ENCODE assay signal across 27 cellular contexts in the genomic region with DNA sequence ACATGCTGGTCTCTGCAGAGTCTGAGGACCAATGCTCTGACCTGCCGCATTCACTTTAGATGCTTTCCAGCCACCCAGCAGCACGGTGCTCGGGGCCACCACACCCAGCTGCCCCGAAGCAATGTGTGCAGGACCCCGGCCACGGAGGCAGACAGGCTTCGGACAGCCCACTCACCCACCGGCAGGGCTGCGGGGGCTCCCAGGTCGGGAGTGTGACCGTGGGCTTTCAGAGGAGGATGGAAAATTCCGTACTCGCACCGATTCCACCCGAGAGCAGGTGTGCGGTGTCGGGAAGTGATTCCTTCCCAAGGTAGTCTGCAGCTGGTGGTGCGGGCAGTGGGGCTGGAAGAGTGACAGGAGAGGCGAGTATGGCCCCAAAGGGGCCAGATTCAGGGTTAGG.
A peak's percentile ranks its signal among the peaks of the same experiment; 100 is the strongest.
DNase-seq lines count a peak whose midpoint lies in the region; ATAC-seq and TF ChIP-seq lines count a peak whose summit lies in the region.
"Had no signal": no experiment of that assay in that cellular context is flagged by ENCODE, and none has a peak within 500 bp of the region (broad histone marks: within the 10 kb centered on the region; RNA-seq: fewer than 3 reads in every experiment).

No MANE protein-coding gene starts in this region.

- no peak overlapping the region for H2AK5ac ChIP-seq in H9 (ENCODE audit: insufficient read length, low read length)

- ATAC-seq in GM21367 (IDR thresholded peaks at IDR 0.05; ENCODE audit: unreplicated experiment), result no peak
- ATAC-seq: A549; activated CD4-positive, alpha-beta T cell treated with anti-CD3 and anti-CD28 coated beads for 36 hours; effector memory CD8-positive, alpha-beta T cell; naive thymus-derived CD4-positive, alpha-beta T cell had no signal

- H3K23ac ChIP-seq in H9 (ENCODE audit: insufficient read length, low read depth, low read length), result no peak overlapping the region

- H3T11ph ChIP-seq in H9 (ENCODE audit: low read length), result no peak overlapping the region

- H3K9me3 Mint-ChIP-seq in H9 (peaks cover 6 to 10% of the 10 kb centered on the region in 2 experiments; a peak in 3 of 5 replicates), chondrocyte (ENCODE audit: low read depth) (peaks cover 13% of the 10 kb centered on the region), progenitor cell of endocrine pancreas (ENCODE audit: low read depth) (peaks cover 10% of the 10 kb centered on the region)

- H2BK120ac ChIP-seq in H9 (ENCODE audit: low read depth, low read length, poor library complexity, severe bottlenecking), result no peak overlapping the region

- H3K4me3 Mint-ChIP-seq in H9, result no peak overlapping the region
- H3K4me3 Mint-ChIP-seq in chondrocyte (ENCODE audit: unreplicated experiment), result no peak overlapping the region
- no peak overlapping the region for H3K4me3 Mint-ChIP-seq in progenitor cell of endocrine pancreas (ENCODE audit: low read depth)
- H3K4me3 Mint-ChIP-seq: activated CD4-positive, alpha-beta T cell treated with anti-CD3 and anti-CD28 coated beads for 36 hours; CD4-positive, alpha-beta T cell; effector memory CD8-positive, alpha-beta T cell; naive thymus-derived CD4-positive, alpha-beta T cell had no signal

- H3K27me3 ChIP-seq in H9 (ENCODE audit: insufficient read depth, low read length) (no peaks in the 10 kb centered on the region), esophagus muscularis mucosa (peaks cover 0 to 34% (median 0%) of the 10 kb centered on the region in 4 donors)
- H3K27me3 ChIP-seq: testis, vagina had no signal

- H3K27me3 Mint-ChIP-seq in H9 (ENCODE audit: low read depth) (peaks cover 89% of the 10 kb centered on the region), chondrocyte (ENCODE audit: low read depth) (peaks cover 17% of the 10 kb centered on the region), progenitor cell of endocrine pancreas (peaks cover 30% of the 10 kb centered on the region)
- H3K27me3 Mint-ChIP-seq: activated CD4-positive, alpha-beta T cell treated with anti-CD3 and anti-CD28 coated beads for 36 hours; CD4-positive, alpha-beta T cell had no signal

- H3K79me2 ChIP-seq in H9 (ENCODE audit: insufficient read depth, low read length), result no peaks in the 10 kb centered on the region

- no peak overlapping the region for H3K14ac ChIP-seq in H9 (ENCODE audit: insufficient read depth, low read length)

- DNase-seq in activated effector memory CD4-positive, alpha-beta T cell treated with anti-CD3 and anti-CD28 coated beads, Interleukin-2, amount 50 U/mL, for 16 hours, result peak; percentile 52
- DNase-seq in activated effector memory CD4-positive, alpha-beta T cell treated with Interleukin-2 at 50 U/mL for 16 hours, result no peak
- DNase-seq in H9, result peak; percentile 22
- DNase-seq in chondrocyte (ENCODE audit: low spot score), result peak; percentile 86
- peak; percentile 3 for DNase-seq in progenitor cell of endocrine pancreas (ENCODE audit: low spot score, unreplicated experiment)
- no peak for DNase-seq in esophagus muscularis mucosa (ENCODE audit: extremely low spot score)
- DNase-seq in superior temporal gyrus (ENCODE audit: extremely low spot score), result no peak
- DNase-seq: activated CD4-positive, alpha-beta T cell treated with anti-CD3 and anti-CD28 coated beads for 36 hours; AML-193; caudate nucleus; effector memory CD8-positive, alpha-beta T cell; erythroblast; GM23248; IMR-90; MV-4-11; naive thymus-derived CD4-positive, alpha-beta T cell; occipital lobe; PC-9; Right ventricle myocardium superior; stimulated activated naive CD4-positive, alpha-beta T cell; T-helper 2 cell; testis had no signal

- no peaks in the 10 kb centered on the region; a peak in 1 of 7 replicates for H3K36me3 Mint-ChIP-seq in H9 (ENCODE audit: insufficient read depth in 1 of 3, low read depth in 3 of 3)
- H3K36me3 Mint-ChIP-seq in chondrocyte (ENCODE audit: low read depth), result peaks cover 8% of the 10 kb centered on the region
- no peaks in the 10 kb centered on the region for H3K36me3 Mint-ChIP-seq in progenitor cell of endocrine pancreas (ENCODE audit: insufficient read depth)

- H4K8ac ChIP-seq in H9 (replicated peaks; ENCODE audit: insufficient read length, low read depth, low read length), result no peak overlapping the region

- H2BK5ac ChIP-seq in H9 (ENCODE audit: insufficient read length, low read length), result no peak overlapping the region

- H3K23me2 ChIP-seq in H9 (ENCODE audit: insufficient read length, low read depth, low read length, poor library complexity, severe bottlenecking), result no peaks in the 10 kb centered on the region

- TF ChIP-seq EP300 in esophagus muscularis mucosa (IDR thresholded peaks at IDR 0.05), result no peak

- H2BK20ac ChIP-seq in H9 (ENCODE audit: low read depth, low read length, poor library complexity, severe bottlenecking), result no peak overlapping the region

- H3K79me1 ChIP-seq in H9 (ENCODE audit: insufficient read depth, low read depth, low read length, poor library complexity, severe bottlenecking), result no peaks in the 10 kb centered on the region

- H2AFZ ChIP-seq in H9 (ENCODE audit: low read length), result no peak overlapping the region
- H2AFZ ChIP-seq: GM23248, PC-9 had no signal

- no peak overlapping the region for H3K4me3 ChIP-seq in esophagus muscularis mucosa
- H3K4me3 ChIP-seq: A549, GM23248, PC-9, skin epidermis, testis, vagina had no signal

- H3K4me1 Mint-ChIP-seq in H9, result peaks cover 0 to 6% of the 10 kb centered on the region in 2 experiments; a peak in 1 of 4 replicates
- no peaks in the 10 kb centered on the region for H3K4me1 Mint-ChIP-seq in chondrocyte (ENCODE audit: low read depth)
- no peaks in the 10 kb centered on the region for H3K4me1 Mint-ChIP-seq in progenitor cell of endocrine pancreas (ENCODE audit: low read depth)
- H3K4me1 Mint-ChIP-seq: activated CD4-positive, alpha-beta T cell treated with anti-CD3 and anti-CD28 coated beads for 36 hours had no signal

- no peak overlapping the region for H3K4me2 ChIP-seq in H9 (ENCODE audit: insufficient read depth, insufficient read length, low read length)
- H3K4me2 ChIP-seq: A549, PC-9 had no signal

- peaks cover 5% of the 10 kb centered on the region for H4K20me1 ChIP-seq in H9 (ENCODE audit: control insufficient read depth, insufficient read depth, insufficient read length)

- no peak overlapping the region for H3K56ac ChIP-seq in H9 (ENCODE audit: insufficient read length, low read depth, low read length)

- intact Hi-C loops in esophagus muscularis mucosa (cut with DNase I), result no loop called here

- H4K5ac ChIP-seq in H9 (ENCODE audit: insufficient read length, low read depth, low read length), result no peak overlapping the region

- 0 out of 2 replicates have a peak, but pooled peaks cover 2% of the 10 kb centered on the region for H3K4me1 ChIP-seq in H9 (ENCODE audit: insufficient read depth, low read length)
- H3K4me1 ChIP-seq in esophagus muscularis mucosa, result no peaks in the 10 kb centered on the region
- H3K4me1 ChIP-seq: A549, testis, vagina had no signal

- no peak overlapping the region for H3K9ac ChIP-seq in H9 (ENCODE audit: extremely low read depth, insufficient read length, low read length)
- H3K9ac ChIP-seq: GM23248 had no signal

- TF ChIP-seq CTCF in H9 (conservative IDR thresholded peaks at IDR 0.05), result no peak
- no peak for TF ChIP-seq CTCF in chondrocyte (IDR thresholded peaks at IDR 0.05)
- TF ChIP-seq CTCF in progenitor cell of endocrine pancreas (IDR thresholded peaks at IDR 0.05; ENCODE audit: unreplicated experiment), result no peak
- TF ChIP-seq CTCF in esophagus muscularis mucosa (IDR thresholded peaks at IDR 0.05), result no peak

- H3K36me3 ChIP-seq in esophagus muscularis mucosa, result no peaks in the 10 kb centered on the region
- H3K36me3 ChIP-seq: vagina had no signal

- no peak overlapping the region for H3K4ac ChIP-seq in H9 (ENCODE audit: low read depth, low read length)

- no peak overlapping the region for H4K91ac ChIP-seq in H9 (ENCODE audit: insufficient read length, low read depth, low read length)

- H2BK12ac ChIP-seq in H9 (ENCODE audit: insufficient read length, low read depth, low read length), result no peak overlapping the region

- WGBS in H9 (ENCODE audit: extremely low coverage, insufficient read length, low lambda C conversion rate), result no CpG with 5 or more reads among the region's 19 CpGs
- 86% methylated on average over 18 of the region's 19 CpGs for WGBS in esophagus muscularis mucosa

- H3K27ac ChIP-seq in H9 (ENCODE audit: insufficient read length, low read depth, low read length), result no peak overlapping the region
- no peak overlapping the region for H3K27ac ChIP-seq in esophagus muscularis mucosa (replicated peaks in 1 of 4)
- H3K27ac ChIP-seq: A549, GM23248, PC-9, skin epidermis, testis, vagina had no signal

- TF ChIP-seq POLR2A in esophagus muscularis mucosa (IDR thresholded peaks at IDR 0.05; ENCODE audit: low read depth), result no peak

- no peak overlapping the region for H3K18ac ChIP-seq in H9 (ENCODE audit: insufficient read length, low read depth, low read length)

- H2BK15ac ChIP-seq in H9 (ENCODE audit: low read depth, low read length), result no peak overlapping the region

- H3K27ac Mint-ChIP-seq in H9 (no peak overlapping the region), chondrocyte (ENCODE audit: unreplicated experiment) (no peak overlapping the region), progenitor cell of endocrine pancreas (no peak overlapping the region)
- H3K27ac Mint-ChIP-seq: activated CD4-positive, alpha-beta T cell treated with anti-CD3 and anti-CD28 coated beads for 36 hours; CD4-positive, alpha-beta T cell; effector memory CD8-positive, alpha-beta T cell; naive thymus-derived CD4-positive, alpha-beta T cell had no signal

- H3K9me3 ChIP-seq in H9 (ENCODE audit: control insufficient read depth, low read depth, low read length) (no peaks in the 10 kb centered on the region), esophagus muscularis mucosa (peaks cover 0 to 32% (median 10%) of the 10 kb centered on the region in 4 donors)
- H3K9me3 ChIP-seq: testis, vagina had no signal

Comparison
In these comparisons a context has a peak if more than half of its experiments do, and no peak if none do; other contexts are left out.
1. DNase-seq: peak in activated effector memory CD4-positive, alpha-beta T cell treated with anti-CD3 and anti-CD28 coated beads, Interleukin-2, amount 50 U/mL, for 16 hours (single experiment), H9 (single experiment), chondrocyte (single experiment) and progenitor cell of endocrine pancreas (single experiment); none in activated effector memory CD4-positive, alpha-beta T cell treated with Interleukin-2 at 50 U/mL for 16 hours (single experiment), esophagus muscularis mucosa (single experiment) and superior temporal gyrus (single experiment).